10 cellular contexts compared by ENCODE assay signal in genomic region chr5:172798422-172799215, GRCh38. TPM values are rescaled to one million over a fixed set of nuclear protein-coding genes. Genes with fewer than 3 reads are reported as not detected.
DNase-seq lines count a peak whose midpoint lies in the region; ATAC-seq and TF ChIP-seq lines count a peak whose summit lies in the region.
"Had no signal": no experiment of that assay in that cellular context is flagged by ENCODE, and none has a peak within 500 bp of the region (broad histone marks: within the 10 kb centered on the region; RNA-seq: fewer than 3 reads in every experiment).

No MANE protein-coding gene starts in this region.

- TF ChIP-seq POLR2A in breast epithelium (IDR thresholded peaks at IDR 0.05), result no peak

- no peaks in the 10 kb centered on the region for H3K4me1 ChIP-seq in breast epithelium

- TF ChIP-seq CTCF in breast epithelium (IDR thresholded peaks at IDR 0.05), result no peak

- no peaks in the 10 kb centered on the region for H3K9me3 ChIP-seq in KOPT-K1 (ENCODE audit: insufficient read depth, low read length, poor library complexity, severe bottlenecking)
- no peaks in the 10 kb centered on the region for H3K9me3 ChIP-seq in breast epithelium

- peak overlapping the region; percentile 66 for H3K27ac ChIP-seq in KOPT-K1 (ENCODE audit: low read depth, low read length, poor library complexity, severe bottlenecking)
- H3K27ac ChIP-seq in breast epithelium, result peak overlapping the region; percentile 2 to 87

- DNase-seq in A172 (ENCODE audit: low spot score), result peak; percentile 90
- DNase-seq in breast epithelium (ENCODE audit: low spot score in 2 of 2), result no peak
- peak; percentile 79 for DNase-seq in mesenteric fat pad (ENCODE audit: low spot score)
- no peak for DNase-seq in DMS114 treated with DMSO at 0.1 percent for 48 hours (lab: John Stamatoyannopoulos, UW; ENCODE audit: unreplicated experiment)
- no peak for DNase-seq in inferior parietal cortex (ENCODE audit: extremely low spot score)
- DNase-seq in activated naive CD4-positive, alpha-beta T cell (lab: John Stamatoyannopoulos, UW), result no peak
- DNase-seq: activated B cell treated with CpG ODN at 0.5 μM for 24 hours, DMS79 treated with DMSO at 0.1 percent for 48 hours had no signal

- H3K4me3 ChIP-seq in breast epithelium, result no peak overlapping the region

- H3K27me3 ChIP-seq in breast epithelium, result no peaks in the 10 kb centered on the region

- no peaks in the 10 kb centered on the region for H3K36me3 ChIP-seq in KOPT-K1 (ENCODE audit: insufficient read depth, low read length)
- H3K36me3 ChIP-seq in breast epithelium, result no peaks in the 10 kb centered on the region

- intact Hi-C loops in breast epithelium (cut with DNase I; ENCODE audit: low total_unique reads), result no loop called here

- ATAC-seq in HG03039 (IDR thresholded peaks at IDR 0.05; ENCODE audit: unreplicated experiment), result no peak

RNA-seq across cellular contexts. Expression of gene DUSP1, which starts 27.6 kb away (rescaled TPM):
- total RNA-seq in A172 (2014; rRNA removed; shearing (Covaris generic)), result 42.5 and 58.2 TPM in 2 replicates
- 1,000 to 10,000 TPM in 2 of 3 donors, 100 to 1,000 TPM in 1; 752 to 1,562 (median 1,015) TPM for total RNA-seq in breast epithelium
- total RNA-seq in mesenteric fat pad, result 1,666 TPM

RNA-seq across cellular contexts. Expression of gene ERGIC1, which starts 35.4 kb away (rescaled TPM):
- total RNA-seq in A172 (2014; rRNA removed; shearing (Covaris generic)), result 87.2 and 91.6 TPM in 2 replicates
- 100 to 1,000 TPM in 1 of 3 donors, 10 to 100 TPM in 2; 86.6 to 139 (median 95.2) TPM for total RNA-seq in breast epithelium
- total RNA-seq in mesenteric fat pad, result 201 TPM

Comparison
In these comparisons a context has a peak if more than half of its experiments do, and no peak if none do; other contexts are left out.
1. DNase-seq: peak in A172 (single experiment) and mesenteric fat pad (single experiment); none in breast epithelium (0 of 2), DMS114 treated with DMSO at 0.1 percent for 48 hours (single experiment), inferior parietal cortex (single experiment) and activated naive CD4-positive, alpha-beta T cell (0 of 4).
2. RNA of gene DUSP1, which starts 27.6 kb away (total RNA-seq): 1,666 TPM in mesenteric fat pad (single experiment) and 752 to 1,562 TPM in breast epithelium; 42.5 to 58.2 TPM in A172; every median in the first group is over 10 times any median in the second.